ENCODE assay signal across 8 cellular contexts in genomic region chr1:99707535-99708142, GRCh38. TPM values are rescaled to one million over a fixed set of nuclear protein-coding genes. Genes with fewer than 3 reads are reported as not detected.
DNase-seq lines count a peak whose midpoint lies in the region; ATAC-seq and TF ChIP-seq lines count a peak whose summit lies in the region.

No MANE protein-coding gene starts in this region.

- peak; percentile 38 for DNase-seq in Caki2 (ENCODE audit: low read depth)
- peak; percentile 87 for DNase-seq in NCI-H82 (lab: John Stamatoyannopoulos, UW)
- peak; percentile 2 to 48 (median 12) for DNase-seq in activated CD8-positive, alpha-beta memory T cell treated with anti-CD3 and anti-CD28 coated beads for 48 hours (ENCODE audit: low read depth in 2 of 3, low spot score in 2 of 3)
- DNase-seq in epithelial cell of proximal tubule (ENCODE audit: low read depth): no peak
- DNase-seq in naive thymus-derived CD4-positive, alpha-beta T cell: peak in 6 of 9 donors; percentile 7 to 46 (median 16)
- DNase-seq in tibial artery: peak; percentile 69 to 78

- H3K36me3 ChIP-seq in naive thymus-derived CD4-positive, alpha-beta T cell (ENCODE audit: control insufficient read depth in 2 of 3, insufficient read depth in 3 of 3, low read length in 3 of 3): no peaks in the 10 kb centered on the region
- peaks cover 0 to 18% (median 4%) of the 10 kb centered on the region in 3 donors for H3K36me3 ChIP-seq in tibial artery

- intact Hi-C loops in naive thymus-derived CD4-positive, alpha-beta T cell (cut with micrococcal nuclease): loop anchor here (1.0 to 10.0 kb wide), 6 partner anchors 225 to 959 kb away; no protein-coding TSS in a partner anchor
- intact Hi-C loops in tibial artery (cut with DNase I; ENCODE audit: low total_unique reads): loop anchor here (5.0 kb wide), 1 partner anchor 530 kb away; no protein-coding TSS in a partner anchor

- H3K4me1 ChIP-seq in naive thymus-derived CD4-positive, alpha-beta T cell (ENCODE audit: control insufficient read depth in 2 of 2, insufficient read depth in 2 of 2, low read length in 2 of 2): peaks cover 0 to 7% of the 10 kb centered on the region in 2 donors
- H3K4me1 ChIP-seq in tibial artery: no peaks in the 10 kb centered on the region

- POLR2A ChIA-PET in naive thymus-derived CD4-positive, alpha-beta T cell (lab: Charles Lee): no interaction called here

- H3K4me1 Mint-ChIP-seq in naive thymus-derived CD4-positive, alpha-beta T cell: peaks cover 5 to 22% (median 10%) of the 10 kb centered on the region in 7 donors

- H3K36me3 Mint-ChIP-seq in naive thymus-derived CD4-positive, alpha-beta T cell: no peaks in the 10 kb centered on the region

- H3K4me3 ChIP-seq in epithelial cell of proximal tubule (ENCODE audit: low read depth, low read length): no peak overlapping the region
- H3K4me3 ChIP-seq in naive thymus-derived CD4-positive, alpha-beta T cell (ENCODE audit: low read length): no peak overlapping the region
- H3K4me3 ChIP-seq in tibial artery: no peak overlapping the region

- ATAC-seq in GM19452 (IDR thresholded peaks at IDR 0.05; ENCODE audit: unreplicated experiment) (peak; percentile 79), HG03575 (IDR thresholded peaks at IDR 0.05; ENCODE audit: extremely low read depth, insufficient number of reproducible peaks, low FRiP score, unreplicated experiment) (peak; percentile 67)
- ATAC-seq in naive thymus-derived CD4-positive, alpha-beta T cell: peak; percentile 75

- CTCF ChIA-PET in naive thymus-derived CD4-positive, alpha-beta T cell (lab: Charles Lee): interaction anchor here (0.6 kb wide), 1 partner anchor 1905 kb away, joined by 3 read pairs; no protein-coding TSS in a partner anchor

- no peaks in the 10 kb centered on the region for H3K9me3 Mint-ChIP-seq in naive thymus-derived CD4-positive, alpha-beta T cell

- TF ChIP-seq CTCF in epithelial cell of proximal tubule (conservative IDR thresholded peaks at IDR 0.05; ENCODE audit: low read depth, low read length) (peak; percentile 84), tibial artery (IDR thresholded peaks at IDR 0.05) (peak; percentile 65 to 71)

- no peaks in the 10 kb centered on the region for H3K9me3 ChIP-seq in naive thymus-derived CD4-positive, alpha-beta T cell (ENCODE audit: control insufficient read depth in 2 of 3, low read length in 3 of 3)
- H3K9me3 ChIP-seq in tibial artery: no peaks in the 10 kb centered on the region

- in situ Hi-C loops in Caki2 (cut with HindIII; ENCODE audit: low pct_unique_long_range_greater_than_20kb, low sequenced_read_pairs): no loop called here

- no peak overlapping the region for H3K27ac ChIP-seq in naive thymus-derived CD4-positive, alpha-beta T cell (ENCODE audit: low read depth, low read length)
- H3K27ac ChIP-seq in tibial artery: no peak overlapping the region

- H3K27ac Mint-ChIP-seq in naive thymus-derived CD4-positive, alpha-beta T cell: no peak overlapping the region

- no peaks in the 10 kb centered on the region for H3K27me3 ChIP-seq in naive thymus-derived CD4-positive, alpha-beta T cell (ENCODE audit: control insufficient read depth in 2 of 2, insufficient read depth in 2 of 2, low read length in 2 of 2)
- no peaks in the 10 kb centered on the region for H3K27me3 ChIP-seq in tibial artery

- no peak overlapping the region for H3K4me3 Mint-ChIP-seq in naive thymus-derived CD4-positive, alpha-beta T cell

- peaks cover 0 to 3% (median 0%) of the 10 kb centered on the region in 5 donors for H3K27me3 Mint-ChIP-seq in naive thymus-derived CD4-positive, alpha-beta T cell

RNA-seq across cellular contexts. Expression of gene FRRS1, which starts 58.8 kb away (rescaled TPM):
- 7.2 and 7.9 TPM in 2 replicates for total RNA-seq in Caki2 (2014; rRNA removed; shearing (Covaris generic); ENCODE audit: low replicate concordance)
- 3.1 and 3.3 TPM in 2 replicates for total RNA-seq in epithelial cell of proximal tubule
- 1 to 10 TPM in 1 of 5 experiments, under 1 TPM in 4; 0.22 to 1.4 (median 0.63) TPM for total RNA-seq in naive thymus-derived CD4-positive, alpha-beta T cell
- polyA plus RNA-seq in naive thymus-derived CD4-positive, alpha-beta T cell: under 1 TPM in 1 of 2 donors, not detected in 1; 0.10 TPM
